In the genomic region with DNA sequence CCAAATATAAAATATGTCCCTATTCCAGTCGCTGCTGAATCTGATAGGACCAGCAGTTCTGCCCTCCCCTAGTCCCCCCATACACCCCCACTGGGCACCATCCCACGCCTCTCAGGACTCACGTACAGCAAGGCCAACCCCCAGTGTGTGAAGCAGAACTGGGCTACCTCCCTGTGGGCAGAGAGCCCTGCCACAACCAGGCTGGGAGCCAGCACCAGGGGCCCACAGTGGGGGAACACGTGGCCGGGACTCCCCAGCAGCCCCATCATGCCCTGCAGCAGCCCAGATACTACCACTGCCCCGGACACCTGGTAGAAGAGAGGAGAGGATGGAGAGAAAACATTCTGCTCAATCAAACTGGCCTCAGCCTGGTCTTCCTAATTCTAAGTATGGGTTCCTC, we compare ENCODE assay signal across 17 cellular contexts. TPM values are rescaled to one million over a fixed set of nuclear protein-coding genes. Genes with fewer than 3 reads are reported as not detected.
DNase-seq lines count a peak whose midpoint lies in the region; ATAC-seq and TF ChIP-seq lines count a peak whose summit lies in the region.
"Had no signal": no experiment of that assay in that cellular context is flagged by ENCODE, and none has a peak within 500 bp of the region (broad histone marks: within the 10 kb centered on the region; RNA-seq: fewer than 3 reads in every experiment).

No MANE protein-coding gene starts in this region.

- H3K27ac Mint-ChIP-seq in chondrocyte (ENCODE audit: unreplicated experiment) (no peak overlapping the region), neural progenitor cell (no peak overlapping the region)

- H3K4me3 ChIP-seq in fibroblast of the aortic adventitia (ENCODE audit: low read depth, low read length) (no peak overlapping the region), neural progenitor cell (no peak overlapping the region), prostate gland (no peak overlapping the region)
- H3K4me3 ChIP-seq: PC-9, SK-N-MC had no signal

- H3K9me3 Mint-ChIP-seq in chondrocyte (ENCODE audit: low read depth) (no peaks in the 10 kb centered on the region), neural progenitor cell (no peaks in the 10 kb centered on the region)
- H3K9me3 Mint-ChIP-seq: CD4-positive, CD25-positive, alpha-beta regulatory T cell had no signal

- H3K9ac ChIP-seq in neural progenitor cell = no peak overlapping the region

- H2AFZ ChIP-seq in neural progenitor cell (replicated peaks) = no peak overlapping the region
- H2AFZ ChIP-seq: PC-9 had no signal

- H3K4me1 ChIP-seq in neural progenitor cell (no peaks in the 10 kb centered on the region), prostate gland (replicated peaks) (no peaks in the 10 kb centered on the region)

- H3K4me3 Mint-ChIP-seq in chondrocyte (ENCODE audit: unreplicated experiment) (no peak overlapping the region), neural progenitor cell (no peak overlapping the region)

- no peak overlapping the region for H3K4me2 ChIP-seq in neural progenitor cell
- H3K4me2 ChIP-seq: PC-9 had no signal

- no peaks in the 10 kb centered on the region for H3K36me3 ChIP-seq in neural progenitor cell
- H3K36me3 ChIP-seq in prostate gland = no peaks in the 10 kb centered on the region

- H3K27me3 Mint-ChIP-seq in chondrocyte (ENCODE audit: low read depth) (no peaks in the 10 kb centered on the region), neural progenitor cell (ENCODE audit: insufficient read depth, low read depth) (peaks cover 6% of the 10 kb centered on the region)
- H3K27me3 Mint-ChIP-seq: CD4-positive, CD25-positive, alpha-beta regulatory T cell had no signal

- peak; percentile 80 for ATAC-seq in GM18868 (IDR thresholded peaks at IDR 0.05; ENCODE audit: unreplicated experiment)
- ATAC-seq: Right ventricle myocardium inferior had no signal

- WGBS in prostate gland = 38% methylated on average over 4 of the region's 6 CpGs

- peaks cover 9% of the 10 kb centered on the region for H3F3A ChIP-seq in neural progenitor cell (ENCODE audit: low read depth)

- H3K4me1 Mint-ChIP-seq in chondrocyte (ENCODE audit: low read depth) (peaks cover 11% of the 10 kb centered on the region), neural progenitor cell (no peaks in the 10 kb centered on the region)

- DNase-seq in CD1c-positive myeloid dendritic cell (ENCODE audit: extremely low spot score) (peak; percentile 19), RPMI7951 (ENCODE audit: low read depth) (peak; percentile 31), fibroblast of the aortic adventitia (ENCODE audit: low read depth) (peak; percentile 4), chondrocyte (ENCODE audit: low spot score) (no peak), neural progenitor cell (ENCODE audit: low spot score) (no peak), prostate gland (ENCODE audit: low spot score) (no peak)
- DNase-seq: AML-193; CD4-positive, CD25-positive, alpha-beta regulatory T cell; DMS79; NCI-H1417; NCI-H2029; NCI-H526; PC-9 had no signal

- intact Hi-C loops in prostate gland (cut with DNase I) = no loop called here

- no peak for TF ChIP-seq POLR2A in prostate gland (IDR thresholded peaks at IDR 0.05)

- H3K36me3 Mint-ChIP-seq in chondrocyte (ENCODE audit: low read depth) (peaks cover 2% of the 10 kb centered on the region), neural progenitor cell (no peaks in the 10 kb centered on the region)

- H3K79me2 ChIP-seq in neural progenitor cell (ENCODE audit: low read depth) = no peaks in the 10 kb centered on the region

- H3K27me3 ChIP-seq in neural progenitor cell (no peaks in the 10 kb centered on the region), prostate gland (replicated peaks; ENCODE audit: insufficient read depth) (no peaks in the 10 kb centered on the region)

- H3K27ac ChIP-seq in neural progenitor cell (no peak overlapping the region), prostate gland (no peak overlapping the region)
- H3K27ac ChIP-seq: PC-9, SK-N-MC had no signal

- peaks cover 7% of the 10 kb centered on the region for H4K20me1 ChIP-seq in neural progenitor cell (ENCODE audit: low read depth)

- H3K9me3 ChIP-seq in neural progenitor cell (ENCODE audit: low read depth) (no peaks in the 10 kb centered on the region), prostate gland (no peaks in the 10 kb centered on the region)

- TF ChIP-seq CTCF in fibroblast of the aortic adventitia (IDR thresholded peaks at IDR 0.05; ENCODE audit: insufficient read depth, low read length) (no peak), chondrocyte (IDR thresholded peaks at IDR 0.05) (no peak), neural progenitor cell (IDR thresholded peaks at IDR 0.05) (no peak), prostate gland (IDR thresholded peaks at IDR 0.05) (no peak)

RNA-seq across cellular contexts. Expression of a gene that starts 1.3 kb away (rescaled TPM):
- total RNA-seq in RPMI7951 (2014; rRNA removed; shearing (Covaris generic)) = 0.59 TPM in 1 of 2 replicates, not detected in the other
- total RNA-seq in fibroblast of the aortic adventitia (ENCODE audit: low replicate concordance) = 1.6 and 3.1 TPM in 2 replicates
- total RNA-seq in chondrocyte = 2.0 to 2.7 TPM (median 2.4 TPM) in 3 replicates
- 0.06 and 1.4 TPM in 2 replicates for total RNA-seq in neural progenitor cell (ENCODE audit: low replicate concordance)
- total RNA-seq in prostate gland = 1 to 10 TPM; 2.3 to 2.9 TPM
- total RNA-seq: G401 had no signal

RNA-seq across cellular contexts. Expression of a gene that starts 7.9 kb away (rescaled TPM):
- total RNA-seq in RPMI7951 (2014; rRNA removed; shearing (Covaris generic)) = 24.1 and 31.0 TPM in 2 replicates
- total RNA-seq in fibroblast of the aortic adventitia (ENCODE audit: low replicate concordance) = 18.3 and 23.8 TPM in 2 replicates
- total RNA-seq in chondrocyte = 7.3 to 13.3 TPM (median 12.7 TPM) in 3 replicates
- total RNA-seq in neural progenitor cell (ENCODE audit: low replicate concordance) = 23.9 and 25.5 TPM in 2 replicates
- 10 to 100 TPM; 15.2 to 16.9 TPM for total RNA-seq in prostate gland

RNA-seq across cellular contexts. Expression of a gene that starts 8.2 kb away (rescaled TPM):
- total RNA-seq in RPMI7951 (2014; rRNA removed; shearing (Covaris generic)) = 40.2 and 41.2 TPM in 2 replicates
- 25.7 and 41.9 TPM in 2 replicates for total RNA-seq in fibroblast of the aortic adventitia (ENCODE audit: low replicate concordance)
- total RNA-seq in chondrocyte = 36.1 to 46.3 TPM (median 43.1 TPM) in 3 replicates
- total RNA-seq in neural progenitor cell (ENCODE audit: low replicate concordance) = 15.8 and 21.8 TPM in 2 replicates
- 10 to 100 TPM; 53.6 to 60.1 TPM for total RNA-seq in prostate gland

RNA-seq across cellular contexts. Expression of a gene that starts 9.5 kb away (rescaled TPM):
- 63.2 and 67.8 TPM in 2 replicates for total RNA-seq in RPMI7951 (2014; rRNA removed; shearing (Covaris generic))
- total RNA-seq in fibroblast of the aortic adventitia (ENCODE audit: low replicate concordance) (68.1 and 76.0 TPM in 2 replicates), chondrocyte (81.1 to 88.0 TPM (median 85.0 TPM) in 3 replicates), neural progenitor cell (ENCODE audit: low replicate concordance) (32.9 and 53.5 TPM in 2 replicates), prostate gland (100 to 1,000 TPM in 1 of 2 donors, 10 to 100 TPM in 1; 84.4 to 142 TPM)

RNA-seq across cellular contexts. Expression of a gene that starts 38.1 kb away (rescaled TPM):
- total RNA-seq in RPMI7951 (2014; rRNA removed; shearing (Covaris generic)) = 49.6 and 55.1 TPM in 2 replicates
- total RNA-seq in fibroblast of the aortic adventitia (ENCODE audit: low replicate concordance) (27.2 and 39.2 TPM in 2 replicates), chondrocyte (28.6 to 29.8 TPM (median 29.3 TPM) in 3 replicates), neural progenitor cell (ENCODE audit: low replicate concordance) (13.6 and 23.8 TPM in 2 replicates), prostate gland (10 to 100 TPM; 49.0 to 57.2 TPM)

Comparison
In these comparisons a context has a peak if more than half of its experiments do, and no peak if none do; other contexts are left out.
1. DNase-seq: peak in CD1c-positive myeloid dendritic cell (single experiment), RPMI7951 (single experiment) and fibroblast of the aortic adventitia (single experiment); none in chondrocyte (single experiment), neural progenitor cell (single experiment) and prostate gland (single experiment).